16 cellular contexts compared by ENCODE assay signal in genomic region chr17:80662557-80662956, GRCh38.
A peak's percentile ranks its signal among the peaks of the same experiment; 100 is the strongest.
DNase-seq lines count a peak whose midpoint lies in the region; ATAC-seq and TF ChIP-seq lines count a peak whose summit lies in the region.
"Had no signal": no experiment of that assay in that cellular context is flagged by ENCODE, and none has a peak within 500 bp of the region (broad histone marks: within the 10 kb centered on the region; RNA-seq: fewer than 3 reads in every experiment).

No MANE protein-coding gene starts in this region.

- no peak for TF ChIP-seq CTCF in CD4-positive, alpha-beta T cell (IDR thresholded peaks at IDR 0.05)
- TF ChIP-seq CTCF in endothelial cell (IDR thresholded peaks at IDR 0.05; ENCODE audit: unreplicated experiment) = no peak

- H3K27me3 Mint-ChIP-seq in activated CD4-positive, alpha-beta T cell treated with anti-CD3 and anti-CD28 coated beads, Interleukin-2, amount 10 ng/mL, durations not matched to agents 7 days and 5 days = no peaks in the 10 kb centered on the region
- H3K27me3 Mint-ChIP-seq in CD4-positive, alpha-beta T cell = no peaks in the 10 kb centered on the region
- peaks cover 5% of the 10 kb centered on the region for H3K27me3 Mint-ChIP-seq in endothelial cell (ENCODE audit: unreplicated experiment)
- H3K27me3 Mint-ChIP-seq: IgD-negative memory B cell had no signal

- H3K36me3 Mint-ChIP-seq in activated CD4-positive, alpha-beta T cell treated with anti-CD3 and anti-CD28 coated beads, Interleukin-2, amount 10 ng/mL, durations not matched to agents 7 days and 5 days (ENCODE audit: low read depth) = peaks cover 47% of the 10 kb centered on the region
- H3K36me3 Mint-ChIP-seq in CD4-positive, alpha-beta T cell (ENCODE audit: low read depth) = peaks cover 17% of the 10 kb centered on the region
- H3K36me3 Mint-ChIP-seq in endothelial cell (ENCODE audit: low read depth, unreplicated experiment) = peaks cover 21% of the 10 kb centered on the region

- no peak for DNase-seq in activated CD4-positive, alpha-beta T cell treated with anti-CD3 and anti-CD28 coated beads, Interleukin-2, amount 10 ng/mL, durations not matched to agents 7 days and 5 days
- no peak for DNase-seq in activated CD4-positive, alpha-beta T cell treated with anti-CD3 and anti-CD28 coated beads for 4 hours
- no peak for DNase-seq in CD4-positive, alpha-beta T cell
- DNase-seq in endothelial cell (ENCODE audit: low spot score) (no peak), foreskin melanocyte (no peak), germinal center (ENCODE audit: low spot score) (no peak)
- DNase-seq: DMS79 treated with DMSO at 0.1 percent for 48 hours, GDM1, NCI-H146, NCI-H2081 treated with DMSO at 0.1 percent for 48 hours, NCI-H345, NCI-H526 treated with DMSO at 0.1 percent for 48 hours had no signal

- CTCF ChIA-PET in activated CD4-positive, alpha-beta T cell treated with anti-CD3 and anti-CD28 coated beads, Interleukin-2, amount 10 ng/mL, durations not matched to agents 7 days and 5 days (lab: Charles Lee) = no interaction called here
- CTCF ChIA-PET in CD4-positive, alpha-beta T cell (lab: Charles Lee) = interaction anchor here (4.1 kb wide), 1 partner anchor 13 kb away, joined by 12 read pairs; no protein-coding TSS in a partner anchor

- H3K27ac Mint-ChIP-seq in activated CD4-positive, alpha-beta T cell treated with anti-CD3 and anti-CD28 coated beads, Interleukin-2, amount 10 ng/mL, durations not matched to agents 7 days and 5 days = peak overlapping the region; percentile 99
- peak overlapping the region; percentile 99 for H3K27ac Mint-ChIP-seq in CD4-positive, alpha-beta T cell
- no peak overlapping the region for H3K27ac Mint-ChIP-seq in endothelial cell (ENCODE audit: unreplicated experiment)
- H3K27ac Mint-ChIP-seq: IgD-negative memory B cell had no signal

- no peaks in the 10 kb centered on the region for H3K36me3 ChIP-seq in KOPT-K1 (ENCODE audit: insufficient read depth, low read length)

- H3K4me1 Mint-ChIP-seq in activated CD4-positive, alpha-beta T cell treated with anti-CD3 and anti-CD28 coated beads, Interleukin-2, amount 10 ng/mL, durations not matched to agents 7 days and 5 days = peaks cover 65% of the 10 kb centered on the region
- H3K4me1 Mint-ChIP-seq in CD4-positive, alpha-beta T cell (ENCODE audit: low read depth) = peaks cover 81% of the 10 kb centered on the region
- peaks cover 10% of the 10 kb centered on the region for H3K4me1 Mint-ChIP-seq in endothelial cell (ENCODE audit: unreplicated experiment)

- no peak overlapping the region for H3K4me3 Mint-ChIP-seq in activated CD4-positive, alpha-beta T cell treated with anti-CD3 and anti-CD28 coated beads, Interleukin-2, amount 10 ng/mL, durations not matched to agents 7 days and 5 days
- no peak overlapping the region for H3K4me3 Mint-ChIP-seq in CD4-positive, alpha-beta T cell
- H3K4me3 Mint-ChIP-seq in endothelial cell (ENCODE audit: unreplicated experiment) = peak overlapping the region; percentile 51
- H3K4me3 Mint-ChIP-seq: CD14-positive monocyte, IgD-negative memory B cell had no signal

- intact Hi-C loops in CD4-positive, alpha-beta T cell (cut with DNase I, micrococcal nuclease) = loop anchor here (5.0 to 10.0 kb wide), 4 partner anchors 48 to 232 kb away; no protein-coding TSS in a partner anchor

- H3K9me3 ChIP-seq in CD4-positive, alpha-beta T cell (ENCODE audit: control insufficient read depth, low read length) = peaks cover under 1% of the 10 kb centered on the region
- peaks cover 6% of the 10 kb centered on the region for H3K9me3 ChIP-seq in KOPT-K1 (ENCODE audit: insufficient read depth, low read length, poor library complexity, severe bottlenecking)

- POLR2A ChIA-PET in activated CD4-positive, alpha-beta T cell treated with anti-CD3 and anti-CD28 coated beads, Interleukin-2, amount 10 ng/mL, durations not matched to agents 7 days and 5 days (lab: Charles Lee) = no interaction called here
- POLR2A ChIA-PET in CD4-positive, alpha-beta T cell (lab: Charles Lee) = interaction anchor here (0.5 to 2.9 kb wide), 7 partner anchors 9 to 308 kb away, joined by 3 to 18 read pairs (median 3); no protein-coding TSS in a partner anchor

- no peak overlapping the region for H3K27ac ChIP-seq in CD4-positive, alpha-beta T cell (ENCODE audit: low read depth, low read length)
- peak overlapping the region; percentile 97 for H3K27ac ChIP-seq in KOPT-K1 (ENCODE audit: low read depth, low read length, poor library complexity, severe bottlenecking)
- H3K27ac ChIP-seq: RWPE1 had no signal

- no peak for ATAC-seq in CD4-positive, alpha-beta T cell (ENCODE audit: poor library complexity)

- H3K9me3 Mint-ChIP-seq in activated CD4-positive, alpha-beta T cell treated with anti-CD3 and anti-CD28 coated beads, Interleukin-2, amount 10 ng/mL, durations not matched to agents 7 days and 5 days = peaks cover 12% of the 10 kb centered on the region
- H3K9me3 Mint-ChIP-seq in CD4-positive, alpha-beta T cell = no peaks in the 10 kb centered on the region
- no peaks in the 10 kb centered on the region for H3K9me3 Mint-ChIP-seq in endothelial cell (ENCODE audit: unreplicated experiment)

- no peaks in the 10 kb centered on the region for H3K27me3 ChIP-seq in CD4-positive, alpha-beta T cell (ENCODE audit: control insufficient read depth, insufficient read depth, low read length)
